In the genomic region with DNA sequence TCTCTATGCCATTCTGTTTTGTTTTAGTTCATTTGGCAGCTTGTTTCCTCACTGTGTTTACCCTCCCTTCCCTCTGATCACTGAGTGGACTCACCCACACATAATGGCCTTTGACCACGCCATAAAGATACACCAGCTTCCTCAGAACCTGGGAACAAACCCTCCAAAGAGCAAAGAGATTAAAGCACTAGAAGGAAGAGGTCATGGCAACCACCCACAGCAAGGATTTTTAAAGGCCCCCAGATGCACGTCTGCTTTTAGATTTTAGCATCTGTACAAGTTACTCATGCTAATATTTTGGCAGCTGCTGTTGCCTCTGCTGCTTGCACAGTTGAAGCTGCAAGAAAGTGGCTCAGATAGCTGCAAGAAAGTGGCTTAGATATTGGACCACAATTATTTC, we compare ENCODE assay signal across 20 cellular contexts. TPM values are rescaled to one million over a fixed set of nuclear protein-coding genes. Genes with fewer than 3 reads are reported as not detected.
DNase-seq lines count a peak whose midpoint lies in the region; ATAC-seq and TF ChIP-seq lines count a peak whose summit lies in the region.
"Had no signal": no experiment of that assay in that cellular context is flagged by ENCODE, and none has a peak within 500 bp of the region (broad histone marks: within the 10 kb centered on the region; RNA-seq: fewer than 3 reads in every experiment).

No MANE protein-coding gene starts in this region.

- peak overlapping the region in 1 of 10 experiments; percentile 7; a peak in 1 of 20 replicates for H3K4me3 ChIP-seq in BLaER1 treated with 17β-estradiol and CSF1 and Interleukin-3, amounts not matched to agents 10 nM and 100 nM
- H3K4me3 ChIP-seq in skeletal muscle cell (ENCODE audit: low read depth, low read length), result no peak overlapping the region
- H3K4me3 ChIP-seq in neural progenitor cell, result no peak overlapping the region

- peaks cover 0 to 12% (median 10%) of the 10 kb centered on the region in 11 experiments; a peak in 11 of 22 replicates for H3K9me3 ChIP-seq in BLaER1 treated with 17β-estradiol and CSF1 and Interleukin-3, amounts not matched to agents 10 nM and 100 nM (replicated peaks in 1 of 11)
- H3K9me3 ChIP-seq in neural progenitor cell (ENCODE audit: low read depth), result no peaks in the 10 kb centered on the region
- H3K9me3 ChIP-seq: BE2C, SK-N-SH had no signal

- no peaks in the 10 kb centered on the region for H3K36me3 Mint-ChIP-seq in neural progenitor cell
- H3K36me3 Mint-ChIP-seq: CD4-positive, alpha-beta memory T cell had no signal

- ATAC-seq in GM18519 (IDR thresholded peaks at IDR 0.05; ENCODE audit: low FRiP score, unreplicated experiment), result no peak
- no peak for ATAC-seq in HG02588 (IDR thresholded peaks at IDR 0.05; ENCODE audit: unreplicated experiment)

- peak; percentile 79 for DNase-seq in RPMI7951 (ENCODE audit: low read depth)
- DNase-seq in fibroblast of peridontal ligament (ENCODE audit: extremely low read depth), result peak; percentile 30
- DNase-seq in skeletal muscle cell (ENCODE audit: low read depth), result peak; percentile 43
- no peak for DNase-seq in neural progenitor cell (ENCODE audit: low spot score)
- no peak for DNase-seq in NCI-H1930 (lab: John Stamatoyannopoulos, UW)
- DNase-seq: BE2C; Calu3; CD4-positive, alpha-beta memory T cell; H7; IMR-90; NCI-H1092; NCI-H146; NCI-H2081 treated with DMSO at 0.1 percent for 48 hours; RPMI8226; SHP77 treated with DMSO at 0.1 percent for 48 hours; SK-N-SH had no signal

- H3F3A ChIP-seq in neural progenitor cell (ENCODE audit: low read depth), result no peaks in the 10 kb centered on the region

- H3K9ac ChIP-seq in BLaER1 treated with 17β-estradiol and CSF1 and Interleukin-3, amounts not matched to agents 10 nM and 100 nM, result peak overlapping the region in 2 of 11 experiments; percentile 4 to 15; a peak in 1 of 22 replicates
- H3K9ac ChIP-seq in neural progenitor cell, result no peak overlapping the region
- H3K9ac ChIP-seq: SK-N-SH had no signal

- peaks cover 5% of the 10 kb centered on the region for H3K4me1 Mint-ChIP-seq in neural progenitor cell
- H3K4me1 Mint-ChIP-seq: CD4-positive, alpha-beta memory T cell had no signal

- no peak overlapping the region for H3K4me3 Mint-ChIP-seq in neural progenitor cell
- H3K4me3 Mint-ChIP-seq: CD4-positive, alpha-beta memory T cell had no signal

- peak overlapping the region in 7 of 11 experiments; percentile 49 to 74 (median 58); a peak in 13 of 22 replicates for H3K27ac ChIP-seq in BLaER1 treated with 17β-estradiol and CSF1 and Interleukin-3, amounts not matched to agents 10 nM and 100 nM
- no peak overlapping the region for H3K27ac ChIP-seq in neural progenitor cell

- TF ChIP-seq CTCF in neural progenitor cell (IDR thresholded peaks at IDR 0.05), result no peak

- H3K27me3 Mint-ChIP-seq in neural progenitor cell (ENCODE audit: insufficient read depth, low read depth), result no peaks in the 10 kb centered on the region
- H3K27me3 Mint-ChIP-seq: CD4-positive, alpha-beta memory T cell had no signal

- H2AFZ ChIP-seq in neural progenitor cell (replicated peaks), result no peak overlapping the region

- H3K79me2 ChIP-seq in neural progenitor cell (ENCODE audit: low read depth), result no peaks in the 10 kb centered on the region

- H3K36me3 ChIP-seq in BLaER1 treated with 17β-estradiol and CSF1 and Interleukin-3, amounts not matched to agents 10 nM and 100 nM, result no peaks in the 10 kb centered on the region
- H3K36me3 ChIP-seq in neural progenitor cell, result no peaks in the 10 kb centered on the region
- H3K36me3 ChIP-seq: BE2C had no signal

- H3K4me1 ChIP-seq in BLaER1 treated with 17β-estradiol and CSF1 and Interleukin-3, amounts not matched to agents 10 nM and 100 nM, result peaks cover 11 to 70% (median 60%) of the 10 kb centered on the region in 10 experiments
- H3K4me1 ChIP-seq in neural progenitor cell, result peaks cover 8% of the 10 kb centered on the region
- H3K4me1 ChIP-seq: BE2C had no signal

- no peaks in the 10 kb centered on the region for H3K27me3 ChIP-seq in BLaER1 treated with 17β-estradiol and CSF1 and Interleukin-3, amounts not matched to agents 10 nM and 100 nM
- H3K27me3 ChIP-seq in neural progenitor cell, result no peaks in the 10 kb centered on the region
- H3K27me3 ChIP-seq: BE2C had no signal

- no peaks in the 10 kb centered on the region for H4K20me1 ChIP-seq in BLaER1 treated with 17β-estradiol and CSF1 and Interleukin-3, amounts not matched to agents 10 nM and 100 nM
- no peaks in the 10 kb centered on the region for H4K20me1 ChIP-seq in neural progenitor cell (ENCODE audit: low read depth)

- no peak overlapping the region for H3K27ac Mint-ChIP-seq in neural progenitor cell
- H3K27ac Mint-ChIP-seq: CD4-positive, alpha-beta memory T cell had no signal

- peak overlapping the region in 10 of 11 experiments; percentile 8 to 89 (median 76); a peak in 18 of 22 replicates for H3K4me2 ChIP-seq in BLaER1 treated with 17β-estradiol and CSF1 and Interleukin-3, amounts not matched to agents 10 nM and 100 nM
- H3K4me2 ChIP-seq in neural progenitor cell, result no peak overlapping the region
- H3K4me2 ChIP-seq: SK-N-SH had no signal

- no peaks in the 10 kb centered on the region for H3K9me3 Mint-ChIP-seq in neural progenitor cell

RNA-seq across cellular contexts. Expression of gene CADPS, which starts 47.9 kb away (rescaled TPM):
- total RNA-seq in RPMI7951 (2014; rRNA removed; shearing (Covaris generic)), result 0.48 and 0.59 TPM in 2 replicates
- 11.7 and 17.3 TPM in 2 replicates for total RNA-seq in neural progenitor cell (ENCODE audit: low replicate concordance)
- total RNA-seq: Calu3; CD4-positive, alpha-beta memory T cell; IMR-90; M059J had no signal

Comparison
In these comparisons a context has a peak if more than half of its experiments do, and no peak if none do; other contexts are left out.
1. DNase-seq: peak in RPMI7951 (single experiment), fibroblast of peridontal ligament (single experiment) and skeletal muscle cell (single experiment); none in neural progenitor cell (single experiment) and NCI-H1930 (0 of 2).